In genomic region chr11:78188809-78189724, GRCh38 we compare ENCODE assay signal across 8 cellular contexts. TPM values are rescaled to one million over a fixed set of nuclear protein-coding genes. Genes with fewer than 3 reads are reported as not detected.
DNase-seq lines count a peak whose midpoint lies in the region; ATAC-seq and TF ChIP-seq lines count a peak whose summit lies in the region.

Gene USP35, plus strand, starts transcription at chr11:78188919. Its CDS starts 7,327 bp downstream, at chr11:78196246.

- H3K27ac ChIP-seq in CD8-positive, alpha-beta T cell (ENCODE audit: low read depth, low read length): peak within 1 kb of the TSS; percentile 73
- no peak within 1 kb of the TSS for H3K27ac ChIP-seq in HUES48 (ENCODE audit: low read depth, low read length)
- peak within 1 kb of the TSS; percentile 81 for H3K27ac ChIP-seq in upper lobe of right lung

- no peaks in the 10 kb centered on the region for H3K36me3 ChIP-seq in CD8-positive, alpha-beta T cell (ENCODE audit: insufficient read depth, low read length)
- H3K36me3 ChIP-seq in HUES48 (ENCODE audit: control insufficient read depth, insufficient read depth, low read length): no peaks in the 10 kb centered on the region
- H3K36me3 ChIP-seq in upper lobe of right lung: no peaks in the 10 kb centered on the region

- H3K36me3 Mint-ChIP-seq in CD8-positive, alpha-beta T cell: peaks cover 12% of the 10 kb centered on the region
- H3K36me3 Mint-ChIP-seq in MCF 10A (ENCODE audit: insufficient read depth, unreplicated experiment) (peaks cover 15% of the 10 kb centered on the region), memory B cell (peaks cover 2% of the 10 kb centered on the region)

- peaks cover 37% of the 10 kb centered on the region for H3K4me1 ChIP-seq in CD8-positive, alpha-beta T cell (ENCODE audit: insufficient read depth, low read length)
- peaks cover 3% of the 10 kb centered on the region; the same call in 1 of the 2 replicates for H3K4me1 ChIP-seq in HUES48 (ENCODE audit: control insufficient read depth, insufficient read depth, low read length)
- H3K4me1 ChIP-seq in upper lobe of right lung: peaks cover 39% of the 10 kb centered on the region

- H3K27ac Mint-ChIP-seq in CD8-positive, alpha-beta T cell: peak within 1 kb of the TSS; percentile 98
- H3K27ac Mint-ChIP-seq in MCF 10A (ENCODE audit: low read depth, unreplicated experiment) (peak within 1 kb of the TSS; percentile 99), memory B cell (peak within 1 kb of the TSS; percentile 73)

- ATAC-seq in CD8-positive, alpha-beta T cell: no peak
- ATAC-seq in memory B cell (ENCODE audit: low read depth) (no peak), upper lobe of right lung (no peak), HG03342 (IDR thresholded peaks at IDR 0.05; ENCODE audit: unreplicated experiment) (no peak)

- peak within 1 kb of the TSS; percentile 100 for H3K4me3 ChIP-seq in CD8-positive, alpha-beta T cell (ENCODE audit: low read depth, low read length)
- H3K4me3 ChIP-seq in HUES48 (ENCODE audit: low read depth, low read length): peak within 1 kb of the TSS; percentile 90
- peak within 1 kb of the TSS; percentile 95 for H3K4me3 ChIP-seq in upper lobe of right lung

- no peaks in the 10 kb centered on the region for H3K9me3 Mint-ChIP-seq in CD8-positive, alpha-beta T cell
- H3K9me3 Mint-ChIP-seq in MCF 10A (ENCODE audit: unreplicated experiment) (no peaks in the 10 kb centered on the region), memory B cell (no peaks in the 10 kb centered on the region)

- H3K4me3 Mint-ChIP-seq in CD8-positive, alpha-beta T cell: peak within 1 kb of the TSS; percentile 97
- H3K4me3 Mint-ChIP-seq in MCF 10A (ENCODE audit: unreplicated experiment) (peak within 1 kb of the TSS; percentile 100), memory B cell (peak within 1 kb of the TSS; percentile 90)

- TSS peak; percentile 43 for BruUV-seq in MCF 10A (replicated peaks; lab: Mats Ljungman, UMichigan)

- CTCF ChIA-PET in CD8-positive, alpha-beta T cell (lab: Charles Lee): interaction anchor here (0.6 to 1.5 kb wide), 3 partner anchors 14 to 50 kb away, joined by 3 to 4 read pairs (median 3); partner anchors contain the start of gene ALG8
- CTCF ChIA-PET in MCF 10A (lab: Yijun Ruan, JAX): interaction anchor here (0.6 to 1.4 kb wide), 5 partner anchors 11 to 369 kb away, joined by 3 to 5 read pairs (median 3); no protein-coding TSS in a partner anchor

- peaks cover 58% of the 10 kb centered on the region for H3K4me1 Mint-ChIP-seq in CD8-positive, alpha-beta T cell (ENCODE audit: low read depth)
- H3K4me1 Mint-ChIP-seq in MCF 10A (ENCODE audit: insufficient read depth, unreplicated experiment) (peaks cover 41% of the 10 kb centered on the region), memory B cell (peaks cover 28% of the 10 kb centered on the region)

- H3K9me3 ChIP-seq in CD8-positive, alpha-beta T cell (ENCODE audit: low read length): no peaks in the 10 kb centered on the region
- no peaks in the 10 kb centered on the region for H3K9me3 ChIP-seq in HUES48 (ENCODE audit: control insufficient read depth, insufficient read depth, low read length)
- no peaks in the 10 kb centered on the region for H3K9me3 ChIP-seq in upper lobe of right lung

- POLR2A ChIA-PET in CD8-positive, alpha-beta T cell (lab: Charles Lee): interaction anchor here (0.7 to 2.9 kb wide), 7 partner anchors 13 to 229 kb away, joined by 4 to 16 read pairs (median 6); partner anchors contain the start of genes ALG8 and INTS4
- POLR2A ChIA-PET in MCF 10A (lab: Yijun Ruan, JAX): interaction anchor here (0.6 to 6.0 kb wide), 17 partner anchors 22 to 385 kb away, joined by 3 to 50 read pairs (median 4); partner anchors contain the start of genes ALG8, GAB2, INTS4 and NARS2

- no peaks in the 10 kb centered on the region for H3K27me3 Mint-ChIP-seq in CD8-positive, alpha-beta T cell (ENCODE audit: low read depth)
- H3K27me3 Mint-ChIP-seq in MCF 10A (ENCODE audit: insufficient read depth, unreplicated experiment) (no peaks in the 10 kb centered on the region), memory B cell (no peaks in the 10 kb centered on the region)

- DNase-seq in CD8-positive, alpha-beta T cell: no peak
- DNase-seq in MCF 10A (ENCODE audit: unreplicated experiment) (peak; percentile 13), memory B cell (ENCODE audit: low spot score in 2 of 2) (no peak), upper lobe of right lung (no peak), SHP77 treated with DMSO at 0.1 percent for 48 hours (lab: John Stamatoyannopoulos, UW) (no peak), EL (no peak)

- intact Hi-C loops in CD8-positive, alpha-beta T cell (cut with DNase I, micrococcal nuclease): loop anchor here (1.0 to 5.0 kb wide), 10 partner anchors 13 to 1142 kb away; partner anchors contain the start of genes ALG8 (in 2 of the 2), INTS4 (in 2 of the 2), NARS2 (in 2 of the 2) and AAMDC (in 1 of the 2)
- intact Hi-C loops in MCF 10A (cut with micrococcal nuclease) (loop anchor here (1.0 to 5.0 kb wide), 2 partner anchors 228 to 367 kb away; partner anchors contain the start of genes AAMDC, GAB2 and RSF1), upper lobe of right lung (cut with DNase I) (no loop called here)

- no peaks in the 10 kb centered on the region for H3K27me3 ChIP-seq in CD8-positive, alpha-beta T cell (ENCODE audit: insufficient read depth, low read length)
- H3K27me3 ChIP-seq in HUES48 (ENCODE audit: control insufficient read depth, insufficient read depth, low read length) (no peaks in the 10 kb centered on the region), upper lobe of right lung (no peaks in the 10 kb centered on the region)

- no peak within 1 kb of the TSS for H3K9ac ChIP-seq in HUES48 (ENCODE audit: low read depth, low read length)

- TF ChIP-seq CTCF in CD8-positive, alpha-beta T cell (IDR thresholded peaks at IDR 0.05): no peak
- no peak for TF ChIP-seq CTCF in MCF 10A (IDR thresholded peaks at IDR 0.05; ENCODE audit: unreplicated experiment)
- TF ChIP-seq CTCF in upper lobe of right lung (IDR thresholded peaks at IDR 0.05): no peak

RNA-seq across cellular contexts. Expression of gene USP35, which starts in this region (rescaled TPM):
- 10 to 100 TPM; 22.3 to 23.4 TPM for total RNA-seq in CD8-positive, alpha-beta T cell
- total RNA-seq in MCF 10A (2022): 6.7 and 10.3 TPM in 2 replicates
- total RNA-seq in upper lobe of right lung: 7.1 TPM
